8 cellular contexts compared by ENCODE assay signal in genomic region chr6:6006428-6007310, GRCh38. TPM values are rescaled to one million over a fixed set of nuclear protein-coding genes. Genes with fewer than 3 reads are reported as not detected.
A peak's percentile ranks its signal among the peaks of the same experiment; 100 is the strongest.
DNase-seq lines count a peak whose midpoint lies in the region; ATAC-seq and TF ChIP-seq lines count a peak whose summit lies in the region.

TSS of gene NRN1 (minus strand) at chr6:6006925. CDS start at chr6:6006749, 176 bp downstream.

- no peak within 1 kb of the TSS for H3K18ac ChIP-seq in IMR-90 (ENCODE audit: low read depth, low read length)

- no peaks in the 10 kb centered on the region for H4K20me1 ChIP-seq in IMR-90 (ENCODE audit: insufficient read depth, low read length)

- H3K27me3 ChIP-seq in CD4-positive, alpha-beta T cell (ENCODE audit: control insufficient read depth, insufficient read depth, low read length): peaks cover 87% of the 10 kb centered on the region
- peaks cover 75% of the 10 kb centered on the region for H3K27me3 ChIP-seq in IMR-90 (ENCODE audit: control insufficient read depth, insufficient read depth, low read length)

- peak within 1 kb of the TSS; percentile 59 for H2AFZ ChIP-seq in IMR-90 (replicated peaks; ENCODE audit: low read length, poor library complexity)

- intact Hi-C loops in CD4-positive, alpha-beta T cell (cut with DNase I, micrococcal nuclease): loop anchor here (5.0 to 10.0 kb wide), 4 partner anchors 534 to 1232 kb away; partner anchors contain the start of genes CDYL (in 1 of the 2), FARS2 (in 1 of the 2), LYRM4 (in 1 of the 2) and RPP40 (in 1 of the 2)
- intact Hi-C loops in IMR-90 (cut with micrococcal nuclease): no loop called here
- intact Hi-C loops in left cardiac atrium (cut with DNase I): no loop called here

- H2BK120ac ChIP-seq in IMR-90 (ENCODE audit: low read depth, low read length): no peak within 1 kb of the TSS

- H3K4me3 Mint-ChIP-seq in CD4-positive, alpha-beta T cell: peak within 1 kb of the TSS; percentile 82
- peak within 1 kb of the TSS; percentile 78 for H3K4me3 Mint-ChIP-seq in WTC11

- no peak within 1 kb of the TSS for H3K9ac ChIP-seq in IMR-90 (ENCODE audit: low read depth, low read length)

- H3K4me2 ChIP-seq in IMR-90 (ENCODE audit: low read depth, low read length): no peak within 1 kb of the TSS

- no peak within 1 kb of the TSS for H2AK9ac ChIP-seq in IMR-90 (replicated peaks; ENCODE audit: low read depth, low read length, poor library complexity)

- dilution Hi-C loops in IMR-90 (cut with HindIII; ENCODE audit: low sequenced_read_pairs, unreplicated experiment): no loop called here

- no peak within 1 kb of the TSS for H2BK5ac ChIP-seq in IMR-90 (ENCODE audit: low read depth, low read length, poor library complexity, severe bottlenecking)

- CTCF ChIA-PET in CD4-positive, alpha-beta T cell (lab: Charles Lee): interaction anchor here (1.0 kb wide), 1 partner anchor 8 kb away, joined by 4 read pairs; no protein-coding TSS in a partner anchor
- CTCF ChIA-PET in IMR-90 (lab: Yijun Ruan, JAX): interaction anchor here (0.7 kb wide), 1 partner anchor 50 kb away, joined by 3 read pairs; no protein-coding TSS in a partner anchor
- CTCF ChIA-PET in WTC11 (lab: Charles Lee): interaction anchor here (0.5 to 2.6 kb wide), 9 partner anchors 9 to 889 kb away, joined by 3 to 18 read pairs (median 4); no protein-coding TSS in a partner anchor

- H2BK15ac ChIP-seq in IMR-90 (ENCODE audit: low read depth, low read length): no peak within 1 kb of the TSS

- H3K23ac ChIP-seq in IMR-90 (ENCODE audit: low read depth, low read length): no peak within 1 kb of the TSS

- no peaks in the 10 kb centered on the region for H3K36me3 ChIP-seq in IMR-90 (ENCODE audit: control insufficient read depth, insufficient read depth, low read length)

- no peak within 1 kb of the TSS for H4K91ac ChIP-seq in IMR-90 (ENCODE audit: insufficient read depth, low read depth, low read length)

- no peak within 1 kb of the TSS for H3K4ac ChIP-seq in IMR-90 (ENCODE audit: low read depth, low read length)

- peaks cover 4% of the 10 kb centered on the region for H3K9me3 Mint-ChIP-seq in CD4-positive, alpha-beta T cell
- no peaks in the 10 kb centered on the region for H3K9me3 Mint-ChIP-seq in WTC11

- DNase-seq in CD4-positive, alpha-beta T cell: no peak
- DNase-seq in IMR-90 (no peak), WTC11 (ENCODE audit: low spot score) (no peak), left cardiac atrium (no peak), skeletal muscle cell (ENCODE audit: low read depth) (no peak), iPS-NIHi7 (ENCODE audit: extremely low spot score) (no peak), pons (ENCODE audit: low spot score) (no peak), activated gamma-delta T cell (lab: John Stamatoyannopoulos, UW) (no peak)

- H3K79me1 ChIP-seq in IMR-90 (ENCODE audit: low read depth in 1 of 2, low read length in 2 of 2): no peaks in the 10 kb centered on the region

- TF ChIP-seq RAD21 in IMR-90 (IDR thresholded peaks at IDR 0.05; ENCODE audit: low read length): no peak

- peaks cover 3% of the 10 kb centered on the region for H3K9me3 ChIP-seq in CD4-positive, alpha-beta T cell (ENCODE audit: control insufficient read depth, low read length)
- peaks cover 15% of the 10 kb centered on the region for H3K9me3 ChIP-seq in IMR-90 (ENCODE audit: control insufficient read depth, insufficient read depth, low read length)

- H2AK5ac ChIP-seq in IMR-90 (ENCODE audit: low read depth, low read length): no peak within 1 kb of the TSS

- H3K4me1 Mint-ChIP-seq in CD4-positive, alpha-beta T cell (ENCODE audit: low read depth): peaks cover 65% of the 10 kb centered on the region
- H3K4me1 Mint-ChIP-seq in WTC11: peaks cover 47% of the 10 kb centered on the region

- H3K27me3 Mint-ChIP-seq in CD4-positive, alpha-beta T cell: peaks cover 85% of the 10 kb centered on the region
- H3K27me3 Mint-ChIP-seq in WTC11 (ENCODE audit: low read depth): peaks cover 89% of the 10 kb centered on the region

- H3K9me1 ChIP-seq in IMR-90 (ENCODE audit: insufficient read depth, low read length): no peaks in the 10 kb centered on the region

- ATAC-seq in CD4-positive, alpha-beta T cell (ENCODE audit: poor library complexity): no peak
- ATAC-seq in IMR-90 (ENCODE audit: low read depth) (no peak), WTC11 (no peak), left cardiac atrium (peak in 1 of 2 donors; percentile 17)

- in situ Hi-C loops in IMR-90 (cut with MboI; ENCODE audit: low sequenced_read_pairs): no loop called here

- no peaks in the 10 kb centered on the region; the same call in 1 of the 2 replicates for H3K4me1 ChIP-seq in IMR-90 (ENCODE audit: control insufficient read depth, insufficient read depth, low read length)

- no peak within 1 kb of the TSS for H4K8ac ChIP-seq in IMR-90 (ENCODE audit: low read depth in 2 of 2, low read length in 2 of 2)

- 4% methylated on average over 22 of the region's 48 CpGs; no CpG with 5 or more reads in 1 of the 2 experiments for WGBS in IMR-90 (ENCODE audit: extremely low coverage in 2 of 2, insufficient read length in 1 of 2), 2 experiments

- no peak within 1 kb of the TSS for H3K27ac ChIP-seq in CD4-positive, alpha-beta T cell (ENCODE audit: low read depth, low read length)
- no peak within 1 kb of the TSS for H3K27ac ChIP-seq in IMR-90 (ENCODE audit: insufficient read depth, low read length)

- TF ChIP-seq CTCF in CD4-positive, alpha-beta T cell (IDR thresholded peaks at IDR 0.05): no peak
- TF ChIP-seq CTCF in IMR-90 (conservative IDR thresholded peaks at IDR 0.05; ENCODE audit: low read depth, low read length) (no peak), WTC11 (IDR thresholded peaks at IDR 0.05) (no peak)

- H4K5ac ChIP-seq in IMR-90 (ENCODE audit: low read depth, low read length): no peak within 1 kb of the TSS

- TF ChIP-seq POLR2A in IMR-90 (IDR thresholded peaks at IDR 0.05; ENCODE audit: low read depth, low read length): no peak

- H3K56ac ChIP-seq in IMR-90 (ENCODE audit: extremely low read depth, insufficient read depth, low read length): no peak within 1 kb of the TSS

- H3K36me3 Mint-ChIP-seq in CD4-positive, alpha-beta T cell (ENCODE audit: low read depth): no peaks in the 10 kb centered on the region
- no peaks in the 10 kb centered on the region for H3K36me3 Mint-ChIP-seq in WTC11

- H3K14ac ChIP-seq in IMR-90 (replicated peaks; ENCODE audit: low read depth, low read length): no peak within 1 kb of the TSS

- no TSS peak for BruUV-seq in IMR-90 (replicated peaks; lab: Mats Ljungman, UMichigan)

- no peak within 1 kb of the TSS for H3K4me3 ChIP-seq in IMR-90 (ENCODE audit: insufficient read depth, low read depth, low read length)
- peak within 1 kb of the TSS; percentile 61 for H3K4me3 ChIP-seq in skeletal muscle cell (ENCODE audit: low read depth, low read length)

- POLR2A ChIA-PET in CD4-positive, alpha-beta T cell (lab: Charles Lee): interaction anchor here (0.6 to 3.0 kb wide), 3 partner anchors 9 to 174 kb away, joined by 3 to 16 read pairs (median 4); no protein-coding TSS in a partner anchor
- POLR2A ChIA-PET in IMR-90 (lab: Charles Lee; ENCODE audit: unreplicated experiment) (no interaction called here), WTC11 (lab: Charles Lee) (interaction anchor here (1.4 kb wide), 1 partner anchor 12 kb away, joined by 4 read pairs; no protein-coding TSS in a partner anchor)

- H3K27ac Mint-ChIP-seq in CD4-positive, alpha-beta T cell: peak within 1 kb of the TSS; percentile 48
- no peak within 1 kb of the TSS for H3K27ac Mint-ChIP-seq in WTC11

- no peak within 1 kb of the TSS for H2BK20ac ChIP-seq in IMR-90 (ENCODE audit: low read depth, low read length)

TF ChIP-seq in IMR-90, 13 proteins besides CTCF, POLR2A, EP300 and RAD21 (continues in another document):
- TF ChIP-seq FOS (IDR thresholded peaks at IDR 0.05; ENCODE audit: low read depth, low read length): no peak
- TF ChIP-seq RCOR1 (IDR thresholded peaks at IDR 0.05; ENCODE audit: insufficient replicate concordance, low read length): no peak
- TF ChIP-seq SMC3 (IDR thresholded peaks at IDR 0.05; ENCODE audit: low read depth, low read length): no peak
- no peak for TF ChIP-seq CHD1 (IDR thresholded peaks at IDR 0.05; ENCODE audit: low read depth, low read length)
- TF ChIP-seq MXI1 (IDR thresholded peaks at IDR 0.05; ENCODE audit: borderline replicate concordance, low read depth, low read length): no peak
- TF ChIP-seq RFX5 (IDR thresholded peaks at IDR 0.05; ENCODE audit: low read depth, low read length): no peak

TF ChIP-seq in WTC11, 78 proteins besides CTCF, POLR2A, EP300 and RAD21:
- TF ChIP-seq ZNF423 (CRISPR knock-in tag; IDR thresholded peaks at IDR 0.05) (peak; percentile 39; the same call in 1 of the 2 replicates), MYBL2 (CRISPR knock-in tag; IDR thresholded peaks at IDR 0.05) (no peak)
TF ChIP-seq in WTC11: peak in this region for 1.

RNA-seq across cellular contexts. Expression of gene NRN1, which starts in this region (rescaled TPM):
- total RNA-seq in CD4-positive, alpha-beta T cell: not detected
- total RNA-seq in IMR-90 (2012; rRNA removed) (0.28 TPM in 1 of 2 replicates, not detected in the other), WTC11 (2021) (0.21 to 0.66 TPM (median 0.50 TPM) in 3 replicates), left cardiac atrium (10 to 100 TPM; 12.8 to 18.1 TPM)
- not detected in 2 replicates for polyA plus RNA-seq in IMR-90 (2012; rRNA removed)
- not detected in 2 replicates for polyA plus RNA-seq in IMR-90 (2012; cell fraction: cytosol; rRNA removed)
- polyA plus RNA-seq in IMR-90 (2012; cell fraction: nucleus; rRNA removed; ENCODE audit: low replicate concordance): not detected in 2 replicates

Comparison
In these comparisons a context has a peak if more than half of its experiments do, and no peak if none do; other contexts are left out.
1. intact Hi-C loops: an anchor here in CD4-positive, alpha-beta T cell (5.0 to 10.0 kb wide); none called in IMR-90 and left cardiac atrium.